Comparison of ENCODE assay signal across 23 cellular contexts in genomic region chr1:220425852-220426251, GRCh38.
DNase-seq lines count a peak whose midpoint lies in the region; ATAC-seq and TF ChIP-seq lines count a peak whose summit lies in the region.
"Had no signal": no experiment of that assay in that cellular context is flagged by ENCODE, and none has a peak within 500 bp of the region (broad histone marks: within the 10 kb centered on the region; RNA-seq: fewer than 3 reads in every experiment).

No MANE protein-coding gene starts in this region.

- no peak overlapping the region for H3K4ac ChIP-seq in trophoblast cell (ENCODE audit: low read depth, low read length)

- no peak overlapping the region for H3K23ac ChIP-seq in trophoblast cell (ENCODE audit: low read length)

- H3K4me3 ChIP-seq in breast epithelium (no peak overlapping the region), PC-9 (no peak overlapping the region), trophoblast cell (ENCODE audit: low read depth, low read length) (no peak overlapping the region)
- H3K4me3 ChIP-seq: BLaER1, GM12878, HAP-1 had no signal

- H3K27me3 Mint-ChIP-seq in activated CD4-positive, alpha-beta T cell treated with anti-CD3 and anti-CD28 coated beads for 36 hours: peaks cover 18% of the 10 kb centered on the region
- peaks cover 5% of the 10 kb centered on the region for H3K27me3 Mint-ChIP-seq in activated CD4-positive, alpha-beta T cell treated with anti-CD3 and anti-CD28 coated beads, Interleukin-2, amount 10 ng/mL, durations not matched to agents 24 days and 14 days
- H3K27me3 Mint-ChIP-seq in MCF 10A (ENCODE audit: insufficient read depth, unreplicated experiment): no peaks in the 10 kb centered on the region
- H3K27me3 Mint-ChIP-seq: CD4-positive, CD25-positive, alpha-beta regulatory T cell had no signal

- H3K9me3 Mint-ChIP-seq in activated CD4-positive, alpha-beta T cell treated with anti-CD3 and anti-CD28 coated beads for 36 hours (ENCODE audit: low read depth): no peaks in the 10 kb centered on the region
- H3K9me3 Mint-ChIP-seq in activated CD4-positive, alpha-beta T cell treated with anti-CD3 and anti-CD28 coated beads, Interleukin-2, amount 10 ng/mL, durations not matched to agents 24 days and 14 days: no peaks in the 10 kb centered on the region
- no peaks in the 10 kb centered on the region for H3K9me3 Mint-ChIP-seq in MCF 10A (ENCODE audit: unreplicated experiment)
- H3K9me3 Mint-ChIP-seq: CD8-positive, alpha-beta T cell had no signal

- no peaks in the 10 kb centered on the region; the same call in 1 of the 2 replicates for H3K9me2 ChIP-seq in PC-9 (ENCODE audit: insufficient read depth)

- H3F3A ChIP-seq in PC-9 (ENCODE audit: insufficient read depth, low read depth): 0 out of 2 replicates have a peak, but pooled peaks cover 5% of the 10 kb centered on the region

- H4K8ac ChIP-seq in trophoblast cell (ENCODE audit: low read depth, low read length): no peak overlapping the region

- ATAC-seq in activated CD4-positive, alpha-beta T cell treated with anti-CD3 and anti-CD28 coated beads for 36 hours: peak; percentile 36
- no peak for ATAC-seq in GM18868 (IDR thresholded peaks at IDR 0.05; ENCODE audit: unreplicated experiment)
- ATAC-seq: CD8-positive, alpha-beta T cell; GM12878 had no signal

- no peaks in the 10 kb centered on the region for H4K20me1 ChIP-seq in PC-9 (ENCODE audit: insufficient read depth)
- H4K20me1 ChIP-seq: BLaER1 had no signal

- H3K36me3 Mint-ChIP-seq in activated CD4-positive, alpha-beta T cell treated with anti-CD3 and anti-CD28 coated beads for 36 hours (ENCODE audit: low read depth): no peaks in the 10 kb centered on the region
- H3K36me3 Mint-ChIP-seq in activated CD4-positive, alpha-beta T cell treated with anti-CD3 and anti-CD28 coated beads, Interleukin-2, amount 10 ng/mL, durations not matched to agents 24 days and 14 days (ENCODE audit: low read depth): no peaks in the 10 kb centered on the region
- no peaks in the 10 kb centered on the region for H3K36me3 Mint-ChIP-seq in MCF 10A (ENCODE audit: insufficient read depth, unreplicated experiment)
- H3K36me3 Mint-ChIP-seq: CD4-positive, CD25-positive, alpha-beta regulatory T cell; CD8-positive, alpha-beta T cell had no signal

- BruUV-seq in MCF 10A (replicated peaks; lab: Mats Ljungman, UMichigan) (no TSS peak), PC-9 (replicated peaks; lab: Mats Ljungman, UMichigan) (no TSS peak)

- no peak overlapping the region; the same call in 1 of the 2 replicates for H2AFZ ChIP-seq in PC-9
- no peak overlapping the region for H2AFZ ChIP-seq in trophoblast cell (ENCODE audit: insufficient read depth, low read length, poor library complexity)

- H2BK12ac ChIP-seq in trophoblast cell (ENCODE audit: low read length): no peak overlapping the region

- no peak overlapping the region for H3K14ac ChIP-seq in trophoblast cell (ENCODE audit: low read length)

- H3K9ac ChIP-seq in trophoblast cell (ENCODE audit: low read length): no peak overlapping the region
- H3K9ac ChIP-seq: BLaER1 had no signal

- CTCF ChIA-PET in activated CD4-positive, alpha-beta T cell treated with anti-CD3 and anti-CD28 coated beads for 36 hours (lab: Charles Lee): no interaction called here
- CTCF ChIA-PET in MCF 10A (lab: Yijun Ruan, JAX) (interaction anchor here (0.6 to 1.8 kb wide), 12 partner anchors 11 to 564 kb away, joined by 3 to 8 read pairs (median 3); no protein-coding TSS in a partner anchor), PC-9 (lab: Charles Lee) (interaction anchor here (1.0 kb wide), 1 partner anchor 130 kb away, joined by 3 read pairs; no protein-coding TSS in a partner anchor)

- peaks cover 1% of the 10 kb centered on the region for H3K4me1 Mint-ChIP-seq in activated CD4-positive, alpha-beta T cell treated with anti-CD3 and anti-CD28 coated beads for 36 hours
- H3K4me1 Mint-ChIP-seq in activated CD4-positive, alpha-beta T cell treated with anti-CD3 and anti-CD28 coated beads, Interleukin-2, amount 10 ng/mL, durations not matched to agents 24 days and 14 days: no peaks in the 10 kb centered on the region
- H3K4me1 Mint-ChIP-seq in MCF 10A (ENCODE audit: insufficient read depth, unreplicated experiment): peaks cover 33% of the 10 kb centered on the region
- H3K4me1 Mint-ChIP-seq: B cell; CD4-positive, CD25-positive, alpha-beta regulatory T cell had no signal

- H3K79me2 ChIP-seq in PC-9 (ENCODE audit: low read depth): no peaks in the 10 kb centered on the region
- H3K79me2 ChIP-seq in trophoblast cell (ENCODE audit: control insufficient read depth, insufficient read depth, low read length, poor library complexity): no peaks in the 10 kb centered on the region

- H2BK5ac ChIP-seq in trophoblast cell (ENCODE audit: low read depth, low read length, poor library complexity): no peak overlapping the region

- H3K27ac Mint-ChIP-seq in activated CD4-positive, alpha-beta T cell treated with anti-CD3 and anti-CD28 coated beads for 36 hours: no peak overlapping the region
- H3K27ac Mint-ChIP-seq in activated CD4-positive, alpha-beta T cell treated with anti-CD3 and anti-CD28 coated beads, Interleukin-2, amount 10 ng/mL, durations not matched to agents 24 days and 14 days: no peak overlapping the region
- H3K27ac Mint-ChIP-seq in MCF 10A (ENCODE audit: low read depth, unreplicated experiment): peak overlapping the region; percentile 75
- H3K27ac Mint-ChIP-seq: B cell; CD4-positive, CD25-positive, alpha-beta regulatory T cell; CD8-positive, alpha-beta T cell; HFFc6 had no signal

- H3K27me3 ChIP-seq in breast epithelium (no peaks in the 10 kb centered on the region), PC-9 (ENCODE audit: insufficient read depth, low read depth) (no peaks in the 10 kb centered on the region), trophoblast cell (ENCODE audit: insufficient read depth, low read length) (no peaks in the 10 kb centered on the region)
- H3K27me3 ChIP-seq: BLaER1 had no signal

- H3K4me1 ChIP-seq in breast epithelium (no peaks in the 10 kb centered on the region), PC-9 (replicated peaks; ENCODE audit: insufficient read depth) (peaks cover 37% of the 10 kb centered on the region), trophoblast cell (ENCODE audit: control insufficient read depth in 1 of 2, insufficient read depth in 2 of 2, low read length in 2 of 2) (peaks cover 7% of the 10 kb centered on the region in 2 experiments)
- H3K4me1 ChIP-seq: BLaER1, HAP-1 had no signal

- H2AK5ac ChIP-seq in trophoblast cell (ENCODE audit: low read length): no peak overlapping the region

- H3K79me1 ChIP-seq in trophoblast cell (ENCODE audit: low read length): peaks cover 2% of the 10 kb centered on the region

- DNase-seq in activated CD4-positive, alpha-beta T cell treated with anti-CD3 and anti-CD28 coated beads for 36 hours: no peak
- no peak for DNase-seq in activated CD4-positive, alpha-beta T cell treated with anti-CD3 and anti-CD28 coated beads, Interleukin-2, amount 10 ng/mL, durations not matched to agents 24 days and 14 days
- no peak for DNase-seq in MCF 10A (ENCODE audit: unreplicated experiment)
- DNase-seq in breast epithelium (ENCODE audit: low spot score in 2 of 2): no peak
- DNase-seq in PC-9: peak in 1 of 2 experiments; percentile 70
- DNase-seq in trophoblast cell: peak; percentile 35 to 80
- DNase-seq in superior temporal gyrus (ENCODE audit: extremely low spot score): no peak
- DNase-seq: Caco-2; CD4-positive, CD25-positive, alpha-beta regulatory T cell; CD8-positive, alpha-beta T cell; DMS 273 treated with DMSO at 0.1 percent for 48 hours; DMS79; EL; GDM1; GOT3; HFFc6 had no signal

- H3K27ac ChIP-seq in breast epithelium (no peak overlapping the region), PC-9 (peak overlapping the region; percentile 33; the same call in 1 of the 2 replicates), trophoblast cell (ENCODE audit: low read depth, low read length) (no peak overlapping the region)
- H3K27ac ChIP-seq: 22Rv1, BLaER1, C4-2B had no signal

- H3K9me3 ChIP-seq in breast epithelium (no peaks in the 10 kb centered on the region), PC-9 (ENCODE audit: insufficient read depth, low read depth) (no peaks in the 10 kb centered on the region), trophoblast cell (ENCODE audit: insufficient read depth, low read depth, low read length) (no peaks in the 10 kb centered on the region)
- H3K9me3 ChIP-seq: BLaER1, Caco-2, HAP-1 had no signal

- POLR2A ChIA-PET in activated CD4-positive, alpha-beta T cell treated with anti-CD3 and anti-CD28 coated beads for 36 hours (lab: Charles Lee): no interaction called here
- POLR2A ChIA-PET in MCF 10A (lab: Yijun Ruan, JAX): interaction anchor here (0.6 to 3.1 kb wide), 9 partner anchors 10 to 129 kb away, joined by 3 to 20 read pairs (median 6); no protein-coding TSS in a partner anchor
- POLR2A ChIA-PET in PC-9 (lab: Charles Lee; ENCODE audit: unreplicated experiment): no interaction called here

- TF ChIP-seq POLR2A in breast epithelium (IDR thresholded peaks at IDR 0.05): no peak

- H3K4me3 Mint-ChIP-seq in activated CD4-positive, alpha-beta T cell treated with anti-CD3 and anti-CD28 coated beads for 36 hours: no peak overlapping the region
- H3K4me3 Mint-ChIP-seq in activated CD4-positive, alpha-beta T cell treated with anti-CD3 and anti-CD28 coated beads, Interleukin-2, amount 10 ng/mL, durations not matched to agents 24 days and 14 days: no peak overlapping the region
- no peak overlapping the region for H3K4me3 Mint-ChIP-seq in MCF 10A (ENCODE audit: unreplicated experiment)
- H3K4me3 Mint-ChIP-seq: B cell; CD4-positive, CD25-positive, alpha-beta regulatory T cell; CD8-positive, alpha-beta T cell; HFFc6 had no signal

- no peak overlapping the region for H4K12ac ChIP-seq in trophoblast cell (ENCODE audit: low read depth, low read length)

- WGBS in trophoblast cell (ENCODE audit: extremely low coverage, insufficient coverage, insufficient read length): no CpG with 5 or more reads among the region's 1 CpG

- H3K4me2 ChIP-seq in PC-9 (peak overlapping the region; percentile 20; the same call in 1 of the 2 replicates), trophoblast cell (ENCODE audit: low read length) (no peak overlapping the region)
- H3K4me2 ChIP-seq: BLaER1 had no signal

- intact Hi-C loops in activated CD4-positive, alpha-beta T cell treated with anti-CD3 and anti-CD28 coated beads for 36 hours (cut with DNase I, micrococcal nuclease): no loop called here
- intact Hi-C loops in activated CD4-positive, alpha-beta T cell treated with anti-CD3 and anti-CD28 coated beads, Interleukin-2, amount 10 ng/mL, durations not matched to agents 24 days and 14 days (cut with micrococcal nuclease): no loop called here
- intact Hi-C loops in MCF 10A (cut with micrococcal nuclease) (loop anchor here (5.0 kb wide), 1 partner anchor 101 kb away; the partner anchor contains the start of gene MARK1), breast epithelium (cut with DNase I; ENCODE audit: low total_unique reads) (no loop called here), PC-9 (cut with micrococcal nuclease; ENCODE audit: unreplicated experiment) (no loop called here)

- TF ChIP-seq CTCF in MCF 10A (IDR thresholded peaks at IDR 0.05; ENCODE audit: unreplicated experiment) (no peak), breast epithelium (IDR thresholded peaks at IDR 0.05) (no peak), PC-9 (conservative IDR thresholded peaks at IDR 0.05) (no peak)

- no peak overlapping the region for H4K91ac ChIP-seq in trophoblast cell (ENCODE audit: low read depth, low read length)

- H3K36me3 ChIP-seq in breast epithelium (no peaks in the 10 kb centered on the region), PC-9 (ENCODE audit: low read depth) (no peaks in the 10 kb centered on the region), trophoblast cell (ENCODE audit: control insufficient read depth in 1 of 2, insufficient read depth in 2 of 2, low read length in 2 of 2) (no peaks in the 10 kb centered on the region)
- H3K36me3 ChIP-seq: BLaER1, HAP-1 had no signal

- H2BK120ac ChIP-seq in trophoblast cell (ENCODE audit: insufficient read depth, low read length, poor library complexity): no peak overlapping the region

- H3K18ac ChIP-seq in trophoblast cell (ENCODE audit: low read length): no peak overlapping the region

Comparison
In these comparisons a context has a peak if more than half of its experiments do, and no peak if none do; other contexts are left out.
1. DNase-seq: peak in trophoblast cell (2 of 2); none in activated CD4-positive, alpha-beta T cell treated with anti-CD3 and anti-CD28 coated beads for 36 hours (single experiment), activated CD4-positive, alpha-beta T cell treated with anti-CD3 and anti-CD28 coated beads, Interleukin-2, amount 10 ng/mL, durations not matched to agents 24 days and 14 days (single experiment), MCF 10A (single experiment), breast epithelium (0 of 2) and superior temporal gyrus (single experiment).